Comparison of ENCODE assay signal across 1 cellular context in genomic region chr6:25748601-25749517, GRCh38.
TF ChIP-seq lines count a peak whose summit lies in the region.
"Not testable (repeated sequence)": the region's sequence is repeated elsewhere in the genome, so short reads cannot be mapped to it uniquely, and the experiment has no call there.

No MANE protein-coding gene starts in this region.

TF ChIP-seq in HepG2, 621 proteins besides CTCF, POLR2A, EP300 and RAD21 (continued from another document and continues in another):
- TF ChIP-seq HNF1A (IDR thresholded peaks at IDR 0.05; ENCODE audit: low read depth) (peak; percentile 55), HNF1A (CRISPR knock-in tag; IDR thresholded peaks at IDR 0.05; ENCODE audit: borderline replicate concordance) (peak; percentile 79; the same call in 1 of the 2 replicates), ZFY (CRISPR knock-in tag; IDR thresholded peaks at IDR 0.05) (peak; percentile 41), RFXAP (CRISPR knock-in tag; IDR thresholded peaks at IDR 0.05; ENCODE audit: borderline replicate concordance) (peak; percentile 77), DPF2 (CRISPR knock-in tag; IDR thresholded peaks at IDR 0.05; ENCODE audit: borderline replicate concordance, low read depth) (peak; percentile 23; the same call in 1 of the 2 replicates), REPIN1 (CRISPR knock-in tag; IDR thresholded peaks at IDR 0.05; ENCODE audit: borderline replicate concordance, low read depth) (0 out of 2 replicates have a peak, but pooled peaks have one; percentile 15), ARID5B (CRISPR knock-in tag; IDR thresholded peaks at IDR 0.05) (peak; percentile 78), FOXJ3 (CRISPR knock-in tag; IDR thresholded peaks at IDR 0.05; ENCODE audit: borderline replicate concordance) (peak; percentile 9; the same call in 1 of the 2 replicates), SKIL (CRISPR knock-in tag; IDR thresholded peaks at IDR 0.05; ENCODE audit: borderline replicate concordance) (peak; percentile 37; the same call in 1 of the 2 replicates), ZNF687 (CRISPR knock-in tag; IDR thresholded peaks at IDR 0.05) (peak; percentile 20; the same call in 1 of the 2 replicates), ZKSCAN8 (CRISPR knock-in tag; IDR thresholded peaks at IDR 0.05; ENCODE audit: borderline replicate concordance) (0 out of 2 replicates have a peak, but pooled peaks have one; percentile 35), ZNF547 (CRISPR knock-in tag; IDR thresholded peaks at IDR 0.05) (0 out of 2 replicates have a peak, but pooled peaks have one; percentile 82), ZEB1 (IDR thresholded peaks at IDR 0.05; ENCODE audit: insufficient replicate concordance, low read depth) (peak; percentile 21), FOXP1 (CRISPR knock-in tag; IDR thresholded peaks at IDR 0.05) (peak; percentile 57; the same call in 1 of the 2 replicates), BCL3 (CRISPR knock-in tag; IDR thresholded peaks at IDR 0.05) (peak; percentile 86; the same call in 1 of the 2 replicates), SOX6 (CRISPR knock-in tag; IDR thresholded peaks at IDR 0.05) (peak; percentile 85), ZNF816 (CRISPR knock-in tag; IDR thresholded peaks at IDR 0.05; ENCODE audit: borderline replicate concordance) (0 out of 2 replicates have a peak, but pooled peaks have one; percentile 52), ZNF232 (CRISPR knock-in tag; IDR thresholded peaks at IDR 0.05; ENCODE audit: borderline replicate concordance) (0 out of 2 replicates have a peak, but pooled peaks have one; percentile 31), ELF3 (CRISPR knock-in tag; IDR thresholded peaks at IDR 0.05) (peak; percentile 36; the same call in 1 of the 2 replicates), SMYD3 (CRISPR knock-in tag; IDR thresholded peaks at IDR 0.05) (peak; percentile 9; the same call in 1 of the 2 replicates), SOX5 (CRISPR knock-in tag; IDR thresholded peaks at IDR 0.05; ENCODE audit: borderline replicate concordance) (peak; percentile 67; the same call in 1 of the 2 replicates), ZFP37 (CRISPR knock-in tag; IDR thresholded peaks at IDR 0.05; ENCODE audit: borderline replicate concordance) (peak; percentile 54; the same call in 1 of the 2 replicates), BCL6 (CRISPR knock-in tag; IDR thresholded peaks at IDR 0.05) (0 out of 2 replicates have a peak, but pooled peaks have one; percentile 15), ZBTB43 (CRISPR knock-in tag; conservative IDR thresholded peaks at IDR 0.05) (peak; percentile 65; the same call in 1 of the 2 replicates), GLI4 (CRISPR knock-in tag; IDR thresholded peaks at IDR 0.05; ENCODE audit: borderline replicate concordance) (0 out of 2 replicates have a peak, but pooled peaks have one; percentile 49), MYPOP (CRISPR knock-in tag; IDR thresholded peaks at IDR 0.05) (peak; percentile 48; the same call in 1 of the 2 replicates), ZNF670 (CRISPR knock-in tag; IDR thresholded peaks at IDR 0.05; ENCODE audit: borderline replicate concordance) (0 out of 2 replicates have a peak, but pooled peaks have one; percentile 43), BRD4 (CRISPR knock-in tag; IDR thresholded peaks at IDR 0.05) (0 out of 2 replicates have a peak, but pooled peaks have one; percentile 27), MIXL1 (CRISPR knock-in tag; IDR thresholded peaks at IDR 0.05) (peak; percentile 35; the same call in 1 of the 2 replicates), MEIS2 (CRISPR knock-in tag; IDR thresholded peaks at IDR 0.05) (peak; percentile 37; the same call in 1 of the 2 replicates), ZBTB20 (CRISPR knock-in tag; IDR thresholded peaks at IDR 0.05; ENCODE audit: borderline replicate concordance, low read depth) (peak; percentile 71; the same call in 1 of the 2 replicates), ZNF136 (CRISPR knock-in tag; IDR thresholded peaks at IDR 0.05; ENCODE audit: low read depth) (0 out of 2 replicates have a peak, but pooled peaks have one; percentile 43), MLX (CRISPR knock-in tag; IDR thresholded peaks at IDR 0.05) (peak; percentile 93), ZNF44 (CRISPR knock-in tag; IDR thresholded peaks at IDR 0.05) (0 out of 2 replicates have a peak, but pooled peaks have one; percentile 47), HDAC2 (CRISPR knock-in tag; IDR thresholded peaks at IDR 0.05) (peak; percentile 50), ZNF501 (CRISPR knock-in tag; IDR thresholded peaks at IDR 0.05) (peak; percentile 67; the same call in 1 of the 2 replicates), ZKSCAN5 (CRISPR knock-in tag; IDR thresholded peaks at IDR 0.05) (peak; percentile 94), PPARG (CRISPR knock-in tag; conservative IDR thresholded peaks at IDR 0.05) (peak; percentile 91), HOXA3 (CRISPR knock-in tag; IDR thresholded peaks at IDR 0.05) (peak; percentile 48; the same call in 1 of the 2 replicates), ZFP90 (CRISPR knock-in tag; IDR thresholded peaks at IDR 0.05; ENCODE audit: borderline replicate concordance) (peak; percentile 4; the same call in 1 of the 2 replicates)
- TF ChIP-seq FOXP1, SOX6 (IDR thresholded peaks at IDR 0.05): not testable (repeated sequence)
